8 cellular contexts compared by ENCODE assay signal in genomic region chr2:61855178-61855523, GRCh38. TPM values are rescaled to one million over a fixed set of nuclear protein-coding genes. Genes with fewer than 3 reads are reported as not detected.
A peak's percentile ranks its signal among the peaks of the same experiment; 100 is the strongest.
DNase-seq lines count a peak whose midpoint lies in the region; ATAC-seq and TF ChIP-seq lines count a peak whose summit lies in the region.

No MANE protein-coding gene starts in this region.

- H3K9me3 Mint-ChIP-seq in osteocyte (ENCODE audit: unreplicated experiment): no peaks in the 10 kb centered on the region

- H3K36me3 ChIP-seq in SJCRH30: no peaks in the 10 kb centered on the region

- ATAC-seq in GM21737 (IDR thresholded peaks at IDR 0.05; ENCODE audit: unreplicated experiment) (no peak), GM18907 (IDR thresholded peaks at IDR 0.05; ENCODE audit: unreplicated experiment) (no peak)

- no peaks in the 10 kb centered on the region for H3K27me3 Mint-ChIP-seq in osteocyte (ENCODE audit: unreplicated experiment)

- H3K4me1 Mint-ChIP-seq in osteocyte (ENCODE audit: unreplicated experiment): peaks cover 15% of the 10 kb centered on the region

- no peaks in the 10 kb centered on the region for H3K36me3 Mint-ChIP-seq in osteocyte (ENCODE audit: unreplicated experiment)

- H3K4me3 Mint-ChIP-seq in osteocyte (ENCODE audit: unreplicated experiment): peak overlapping the region; percentile 90

- peak overlapping the region; percentile 89 for H3K27ac Mint-ChIP-seq in osteocyte (ENCODE audit: unreplicated experiment)

- H3K27me3 ChIP-seq in SJCRH30: no peaks in the 10 kb centered on the region

- peaks cover 4% of the 10 kb centered on the region for H3K4me1 ChIP-seq in SJCRH30

- TF ChIP-seq CTCF in 22Rv1 (IDR thresholded peaks at IDR 0.05) (no peak), fibroblast of mammary gland (conservative IDR thresholded peaks at IDR 0.05; ENCODE audit: control insufficient read depth, insufficient read depth, low read depth, low read length) (no peak), osteocyte (IDR thresholded peaks at IDR 0.05) (no peak)

- H3K9me3 ChIP-seq in SJCRH30 (replicated peaks): no peaks in the 10 kb centered on the region

- H3K4me3 ChIP-seq in SJCRH30: peak overlapping the region; percentile 87
- peak overlapping the region; percentile 95 for H3K4me3 ChIP-seq in fibroblast of mammary gland (ENCODE audit: control insufficient read depth, low read depth, low read length)

- peak; percentile 38 for DNase-seq in GF-D8 (lab: John Stamatoyannopoulos, UW)
- peak; percentile 72 to 87 for DNase-seq in SJCRH30
- peak; percentile 10 for DNase-seq in fibroblast of mammary gland (ENCODE audit: low read depth)
- DNase-seq in osteocyte (ENCODE audit: extremely low spot score, unreplicated experiment): no peak
- no peak for DNase-seq in H4 (ENCODE audit: low spot score)

- H3K27ac ChIP-seq in 22Rv1 (peak overlapping the region; percentile 85), SJCRH30 (peak overlapping the region; percentile 90)

RNA-seq across cellular contexts. Expression of gene FAM161A, which starts 1.3 kb away (rescaled TPM):
- 14.3 and 19.0 TPM in 2 replicates for total RNA-seq in SJCRH30 (2014; rRNA removed; shearing (Covaris generic))
- total RNA-seq in osteocyte: 2.7 and 3.2 TPM in 2 replicates
- total RNA-seq in H4 (2014; rRNA removed; shearing (Covaris generic)): 1.3 and 1.5 TPM in 2 replicates

RNA-seq across cellular contexts. Expression of gene CCT4, which starts 33.3 kb away (rescaled TPM):
- total RNA-seq in SJCRH30 (2014; rRNA removed; shearing (Covaris generic)): 406 and 424 TPM in 2 replicates
- 125 and 130 TPM in 2 replicates for total RNA-seq in osteocyte
- total RNA-seq in H4 (2014; rRNA removed; shearing (Covaris generic)): 268 and 273 TPM in 2 replicates

RNA-seq across cellular contexts. Expression of gene COMMD1, which starts 50.3 kb away (rescaled TPM):
- total RNA-seq in SJCRH30 (2014; rRNA removed; shearing (Covaris generic)): 48.9 and 51.4 TPM in 2 replicates
- 36.1 and 39.7 TPM in 2 replicates for total RNA-seq in osteocyte
- total RNA-seq in H4 (2014; rRNA removed; shearing (Covaris generic)): 46.1 and 58.1 TPM in 2 replicates

Comparison
In these comparisons a context has a peak if more than half of its experiments do, and no peak if none do; other contexts are left out.
1. DNase-seq: peak in GF-D8 (single experiment), SJCRH30 (2 of 2) and fibroblast of mammary gland (single experiment); none in osteocyte (single experiment) and H4 (single experiment).